9 cellular contexts compared by ENCODE assay signal in genomic region chr3:149752788-149753136, GRCh38. TPM values are rescaled to one million over a fixed set of nuclear protein-coding genes. Genes with fewer than 3 reads are reported as not detected.
DNase-seq lines count a peak whose midpoint lies in the region; ATAC-seq and TF ChIP-seq lines count a peak whose summit lies in the region.
"Had no signal": no experiment of that assay in that cellular context is flagged by ENCODE, and none has a peak within 500 bp of the region (broad histone marks: within the 10 kb centered on the region; RNA-seq: fewer than 3 reads in every experiment).

No MANE protein-coding gene starts in this region.

- H3K4me3 Mint-ChIP-seq in CD4-positive, alpha-beta memory T cell = peak overlapping the region; percentile 94 to 98 (median 97)
- H3K4me3 Mint-ChIP-seq in chondrocyte (ENCODE audit: unreplicated experiment) = peak overlapping the region; percentile 96
- peak overlapping the region; percentile 98 for H3K4me3 Mint-ChIP-seq in nephron progenitor cell

- H3K27ac ChIP-seq in CD4-positive, alpha-beta memory T cell (ENCODE audit: low read depth, low read length) = peak overlapping the region; percentile 70
- peak overlapping the region; percentile 5 for H3K27ac ChIP-seq in HL-60 (replicated peaks)

- intact Hi-C loops in CD4-positive, alpha-beta memory T cell (cut with micrococcal nuclease) = loop anchor here (1.0 to 10.0 kb wide), 4 partner anchors 61 to 666 kb away; partner anchors contain the start of genes HLTF, RNF13 and TSC22D2

- POLR2A ChIA-PET in CD4-positive, alpha-beta memory T cell (lab: Charles Lee; ENCODE audit: partially characterized antibody) = interaction anchor here (0.6 to 3.2 kb wide), 10 partner anchors 15 to 1011 kb away, joined by 3 to 27 read pairs (median 5); partner anchors contain the start of genes HPS3, RNF13, SERP1 and SIAH2

- H3K4me3 ChIP-seq in CD4-positive, alpha-beta memory T cell (ENCODE audit: low read length in 2 of 2) = peak overlapping the region; percentile 42 to 85
- H3K4me3 ChIP-seq in HL-60 (replicated peaks; ENCODE audit: insufficient read depth, low read length) = peak overlapping the region; percentile 99

- no peaks in the 10 kb centered on the region for H3K27me3 Mint-ChIP-seq in CD4-positive, alpha-beta memory T cell
- peaks cover 2% of the 10 kb centered on the region for H3K27me3 Mint-ChIP-seq in chondrocyte (ENCODE audit: low read depth)
- peaks cover 25% of the 10 kb centered on the region for H3K27me3 Mint-ChIP-seq in nephron progenitor cell (ENCODE audit: low read depth, poor library complexity)

- CTCF ChIA-PET in CD4-positive, alpha-beta memory T cell (lab: Charles Lee; ENCODE audit: partially characterized antibody) = interaction anchor here (0.8 to 3.4 kb wide), 15 partner anchors 8 to 797 kb away, joined by 3 to 25 read pairs (median 3); no protein-coding TSS in a partner anchor

- no peak for ATAC-seq in GM21381 (IDR thresholded peaks at IDR 0.05; ENCODE audit: unreplicated experiment)

- H3K27me3 ChIP-seq in CD4-positive, alpha-beta memory T cell (ENCODE audit: insufficient read depth, low read length) = no peaks in the 10 kb centered on the region
- H3K27me3 ChIP-seq in HL-60 (ENCODE audit: insufficient read depth, poor library complexity, severe bottlenecking) = no peaks in the 10 kb centered on the region

- peaks cover 15 to 54% (median 32%) of the 10 kb centered on the region in 4 donors for H3K4me1 Mint-ChIP-seq in CD4-positive, alpha-beta memory T cell
- peaks cover 25% of the 10 kb centered on the region for H3K4me1 Mint-ChIP-seq in chondrocyte (ENCODE audit: low read depth)
- peaks cover 17% of the 10 kb centered on the region for H3K4me1 Mint-ChIP-seq in nephron progenitor cell

- DNase-seq in CD4-positive, alpha-beta memory T cell = no peak
- no peak for DNase-seq in HL-60 (ENCODE audit: low read depth in 1 of 2, low spot score in 1 of 2)
- no peak for DNase-seq in chondrocyte (ENCODE audit: low spot score)
- DNase-seq in nephron progenitor cell = no peak
- no peak for DNase-seq in NCI-H1417 treated with DMSO at 0.1 percent for 48 hours (lab: John Stamatoyannopoulos, UW)
- DNase-seq in NCI-H1417 (lab: John Stamatoyannopoulos, UW) = no peak
- no peak for DNase-seq in NCI-H748 (lab: John Stamatoyannopoulos, UW; ENCODE audit: unreplicated experiment)

- TF ChIP-seq CTCF in HL-60 (IDR thresholded peaks at IDR 0.05; ENCODE audit: insufficient read depth, low read length) (no peak), chondrocyte (IDR thresholded peaks at IDR 0.05) (peak; percentile 23), nephron progenitor cell (IDR thresholded peaks at IDR 0.05) (no peak)

- peaks cover 0 to 2% (median 0%) of the 10 kb centered on the region in 8 donors for H3K9me3 Mint-ChIP-seq in CD4-positive, alpha-beta memory T cell
- H3K9me3 Mint-ChIP-seq in chondrocyte (ENCODE audit: low read depth) (no peaks in the 10 kb centered on the region), nephron progenitor cell (no peaks in the 10 kb centered on the region)

- peaks cover 28% of the 10 kb centered on the region for H3K4me1 ChIP-seq in CD4-positive, alpha-beta memory T cell (ENCODE audit: insufficient read depth, low read length)

- H3K27ac Mint-ChIP-seq in CD4-positive, alpha-beta memory T cell = peak overlapping the region; percentile 86 to 98 (median 95)
- H3K27ac Mint-ChIP-seq in chondrocyte (ENCODE audit: unreplicated experiment) = peak overlapping the region; percentile 96
- H3K27ac Mint-ChIP-seq in nephron progenitor cell = no peak overlapping the region

- no peaks in the 10 kb centered on the region for H3K9me3 ChIP-seq in CD4-positive, alpha-beta memory T cell (ENCODE audit: control insufficient read depth in 1 of 2, low read length in 2 of 2)

- H3K36me3 ChIP-seq in CD4-positive, alpha-beta memory T cell (ENCODE audit: insufficient read depth, low read length) = peaks cover 6% of the 10 kb centered on the region

- peaks cover 21 to 32% of the 10 kb centered on the region in 2 donors for H3K36me3 Mint-ChIP-seq in CD4-positive, alpha-beta memory T cell
- H3K36me3 Mint-ChIP-seq in chondrocyte (ENCODE audit: low read depth) = peaks cover 15% of the 10 kb centered on the region
- peaks cover 23% of the 10 kb centered on the region for H3K36me3 Mint-ChIP-seq in nephron progenitor cell (ENCODE audit: low read depth)

RNA-seq across cellular contexts. Expression of gene COMMD2, which starts 0.5 kb away (rescaled TPM):
- total RNA-seq in CD4-positive, alpha-beta memory T cell = 10 to 100 TPM; 38.0 to 44.7 TPM
- polyA plus RNA-seq in CD4-positive, alpha-beta memory T cell = 10 to 100 TPM; 55.5 to 60.0 TPM
- total RNA-seq in chondrocyte = 52.2 to 61.7 TPM (median 55.9 TPM) in 3 replicates

RNA-seq across cellular contexts. Expression of gene ANKUB1, which starts 39.6 kb away (rescaled TPM):
- total RNA-seq in CD4-positive, alpha-beta memory T cell = not detected
- not detected for polyA plus RNA-seq in CD4-positive, alpha-beta memory T cell
- total RNA-seq in chondrocyte = not detected in 3 replicates
- total RNA-seq: glomerular endothelial cell had no signal
